ENCODE assay signal across 1 cellular context in the genomic region with DNA sequence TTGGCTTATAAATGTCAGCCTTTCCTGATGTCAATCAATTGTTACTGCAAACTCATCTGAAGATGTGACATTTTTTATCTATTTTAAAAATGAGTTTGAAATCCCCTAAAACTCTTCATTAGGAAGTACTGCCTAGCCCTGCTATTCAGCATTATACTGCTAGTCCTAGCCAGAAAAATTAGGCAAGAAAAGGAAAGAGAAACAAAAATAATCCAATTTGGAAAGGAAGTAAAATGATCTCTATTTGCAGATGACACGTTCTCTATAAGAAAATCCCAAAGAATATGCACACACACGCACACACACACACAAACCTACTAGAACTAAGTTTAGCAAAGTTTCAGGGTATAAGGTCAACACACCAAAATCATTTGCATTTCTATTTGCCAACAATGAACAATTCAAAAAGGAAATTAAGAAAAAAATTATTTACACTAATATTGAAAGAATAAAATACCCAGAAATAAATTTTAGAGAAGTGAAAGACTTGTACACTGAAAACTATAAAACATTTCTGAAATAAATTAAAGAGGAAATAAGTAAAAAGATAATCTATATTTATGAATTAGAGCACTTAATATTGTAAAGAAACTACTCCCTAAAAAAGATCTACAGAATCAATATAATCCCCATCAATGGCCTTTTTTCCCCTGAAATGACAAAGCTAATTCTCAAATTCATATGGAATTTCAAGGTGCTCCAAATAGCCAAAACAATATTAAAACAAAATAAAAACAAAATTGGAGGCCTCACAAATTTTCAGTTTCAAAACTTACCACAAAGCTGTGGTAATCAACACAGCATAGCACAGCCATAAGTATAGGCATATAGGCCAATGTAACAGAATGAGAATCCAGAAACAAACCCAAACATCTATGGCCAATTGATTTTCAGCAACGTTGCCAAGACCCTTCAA.
TF ChIP-seq lines count a peak whose summit lies in the region.

No MANE protein-coding gene starts in this region.

TF ChIP-seq in K562, 482 proteins besides CTCF, POLR2A, EP300 and RAD21 (continued from another document):
- peak; percentile 55 for TF ChIP-seq PKNOX1 (IDR thresholded peaks at IDR 0.05)
- TF ChIP-seq PBX2 (CRISPR knock-in tag; IDR thresholded peaks at IDR 0.05; ENCODE audit: low read depth), result no peak
- 0 out of 2 replicates have a peak, but pooled peaks have one; percentile 15 for TF ChIP-seq PBX2 (tag; conservative IDR thresholded peaks at IDR 0.05; ENCODE audit: low read depth)
- 0 out of 2 replicates have a peak, but pooled peaks have one; percentile 12 for TF ChIP-seq NFRKB (IDR thresholded peaks at IDR 0.05; ENCODE audit: low read depth)
- TF ChIP-seq, protein P1, sequence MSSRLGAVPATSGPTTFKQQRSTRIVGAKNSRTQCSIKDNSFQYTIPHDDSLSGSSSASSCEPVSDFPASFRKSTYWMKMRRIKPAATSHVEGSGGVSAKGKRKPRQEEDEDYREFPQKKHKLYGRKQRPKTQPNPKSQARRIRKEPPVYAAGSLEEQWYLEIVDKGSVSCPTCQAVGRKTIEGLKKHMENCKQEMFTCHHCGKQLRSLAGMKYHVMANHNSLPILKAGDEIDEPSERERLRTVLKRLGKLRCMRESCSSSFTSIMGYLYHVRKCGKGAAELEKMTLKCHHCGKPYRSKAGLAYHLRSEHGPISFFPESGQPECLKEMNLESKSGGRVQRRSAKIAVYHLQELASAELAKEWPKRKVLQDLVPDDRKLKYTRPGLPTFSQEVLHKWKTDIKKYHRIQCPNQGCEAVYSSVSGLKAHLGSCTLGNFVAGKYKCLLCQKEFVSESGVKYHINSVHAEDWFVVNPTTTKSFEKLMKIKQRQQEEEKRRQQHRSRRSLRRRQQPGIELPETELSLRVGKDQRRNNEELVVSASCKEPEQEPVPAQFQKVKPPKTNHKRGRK (tag; IDR thresholded peaks at IDR 0.05), result no peak
TF ChIP-seq in K562: peak in this region for 6.
